19 cellular contexts compared by ENCODE assay signal in genomic region chr17:64982139-64982802, GRCh38.
DNase-seq lines count a peak whose midpoint lies in the region; ATAC-seq and TF ChIP-seq lines count a peak whose summit lies in the region.
"Had no signal": no experiment of that assay in that cellular context is flagged by ENCODE, and none has a peak within 500 bp of the region (broad histone marks: within the 10 kb centered on the region; RNA-seq: fewer than 3 reads in every experiment).

No MANE protein-coding gene starts in this region.

- H3K4me3 Mint-ChIP-seq in stimulated activated naive CD8-positive, alpha-beta T cell treated with anti-CD3 and anti-CD28 coated beads, Interleukin-15, Interleukin-2, amounts not matched to agents 100 ng/mL and 50 ng/mL, for 24 hours: no peak overlapping the region
- no peak overlapping the region for H3K4me3 Mint-ChIP-seq in stimulated activated naive CD8-positive, alpha-beta T cell treated with anti-CD3 and anti-CD28 coated beads, Interleukin-15, amount 100 ng/mL, for 72 hours
- H3K4me3 Mint-ChIP-seq in central memory CD8-positive, alpha-beta T cell: no peak overlapping the region
- no peak overlapping the region for H3K4me3 Mint-ChIP-seq in stimulated activated naive B cell treated with anti-CD40 and anti-IgM and Interleukin-4, amounts not matched to agents 10 μg/mL and 1 μg/mL and 100 μg/mL, for 72 hours

- CTCF ChIA-PET in OCI-LY7 (lab: Charles Lee; ENCODE audit: unreplicated experiment): no interaction called here

- no peaks in the 10 kb centered on the region for H3K27me3 ChIP-seq in lower lobe of right lung (ENCODE audit: low read depth)
- H3K27me3 ChIP-seq: cardiac muscle cell, ovary had no signal

- no TSS peak for BruUV-seq in OCI-LY7 (replicated peaks; lab: Mats Ljungman, UMichigan)

- H3K9me3 ChIP-seq in OCI-LY7 (ENCODE audit: low read length) (peaks cover 8% of the 10 kb centered on the region; the same call in 1 of the 2 replicates), lower lobe of right lung (no peaks in the 10 kb centered on the region)
- H3K9me3 ChIP-seq: ovary had no signal

- no peaks in the 10 kb centered on the region for H4K20me1 ChIP-seq in OCI-LY7 (ENCODE audit: insufficient read depth, low read length)

- intact Hi-C loops in OCI-LY7 (cut with micrococcal nuclease; ENCODE audit: unreplicated experiment) (no loop called here), lower lobe of right lung (cut with DNase I) (no loop called here)

- no peak overlapping the region for H3K4me2 ChIP-seq in OCI-LY7 (ENCODE audit: low read length)

- H3K79me2 ChIP-seq in OCI-LY7 (ENCODE audit: insufficient read depth, low read depth, low read length): no peaks in the 10 kb centered on the region

- no peaks in the 10 kb centered on the region for H3K27me3 Mint-ChIP-seq in stimulated activated naive CD8-positive, alpha-beta T cell treated with anti-CD3 and anti-CD28 coated beads, Interleukin-15, Interleukin-2, amounts not matched to agents 100 ng/mL and 50 ng/mL, for 24 hours
- no peaks in the 10 kb centered on the region for H3K27me3 Mint-ChIP-seq in stimulated activated naive CD8-positive, alpha-beta T cell treated with anti-CD3 and anti-CD28 coated beads, Interleukin-15, amount 100 ng/mL, for 72 hours
- no peaks in the 10 kb centered on the region for H3K27me3 Mint-ChIP-seq in central memory CD8-positive, alpha-beta T cell
- H3K27me3 Mint-ChIP-seq in stimulated activated naive B cell treated with anti-CD40 and anti-IgM and Interleukin-4, amounts not matched to agents 10 μg/mL and 1 μg/mL and 100 μg/mL, for 72 hours: no peaks in the 10 kb centered on the region

- H3K9me2 ChIP-seq in OCI-LY7 (ENCODE audit: insufficient read depth, low read length): no peaks in the 10 kb centered on the region

- H3K4me3 ChIP-seq in OCI-LY7 (ENCODE audit: low read depth, low read length, poor library complexity, severe bottlenecking): no peak overlapping the region
- H3K4me3 ChIP-seq in lower lobe of right lung: no peak overlapping the region
- H3K4me3 ChIP-seq: cardiac muscle cell, ovary had no signal

- H3K4me1 Mint-ChIP-seq in stimulated activated naive CD8-positive, alpha-beta T cell treated with anti-CD3 and anti-CD28 coated beads, Interleukin-15, Interleukin-2, amounts not matched to agents 100 ng/mL and 50 ng/mL, for 24 hours (ENCODE audit: low read depth): peaks cover 62% of the 10 kb centered on the region
- peaks cover 62% of the 10 kb centered on the region for H3K4me1 Mint-ChIP-seq in stimulated activated naive CD8-positive, alpha-beta T cell treated with anti-CD3 and anti-CD28 coated beads, Interleukin-15, amount 100 ng/mL, for 72 hours
- peaks cover 42% of the 10 kb centered on the region for H3K4me1 Mint-ChIP-seq in central memory CD8-positive, alpha-beta T cell
- H3K4me1 Mint-ChIP-seq in stimulated activated naive B cell treated with anti-CD40 and anti-IgM and Interleukin-4, amounts not matched to agents 10 μg/mL and 1 μg/mL and 100 μg/mL, for 72 hours: peaks cover 41 to 61% of the 10 kb centered on the region in 2 donors

- H3K27ac ChIP-seq in OCI-LY7 (ENCODE audit: low read depth, low read length, poor library complexity, severe bottlenecking) (peak overlapping the region; percentile 95), lower lobe of right lung (no peak overlapping the region)
- H3K27ac ChIP-seq: cardiac muscle cell, ovary had no signal

- peaks cover 9% of the 10 kb centered on the region for H3K36me3 ChIP-seq in OCI-LY7 (ENCODE audit: insufficient read depth, low read length)
- no peaks in the 10 kb centered on the region for H3K36me3 ChIP-seq in lower lobe of right lung
- H3K36me3 ChIP-seq: cardiac muscle cell, ovary had no signal

- H3K27ac Mint-ChIP-seq in stimulated activated naive CD8-positive, alpha-beta T cell treated with anti-CD3 and anti-CD28 coated beads, Interleukin-15, Interleukin-2, amounts not matched to agents 100 ng/mL and 50 ng/mL, for 24 hours: peak overlapping the region; percentile 50
- no peak overlapping the region for H3K27ac Mint-ChIP-seq in stimulated activated naive CD8-positive, alpha-beta T cell treated with anti-CD3 and anti-CD28 coated beads, Interleukin-15, amount 100 ng/mL, for 72 hours
- peak overlapping the region; percentile 97 for H3K27ac Mint-ChIP-seq in central memory CD8-positive, alpha-beta T cell (ENCODE audit: low read depth)
- peak overlapping the region; percentile 73 for H3K27ac Mint-ChIP-seq in stimulated activated naive B cell treated with anti-CD40 and anti-IgM and Interleukin-4, amounts not matched to agents 10 μg/mL and 1 μg/mL and 100 μg/mL, for 72 hours

- DNase-seq in stimulated activated naive CD8-positive, alpha-beta T cell treated with anti-CD3 and anti-CD28 coated beads, Interleukin-15, amount 100 ng/mL, for 72 hours: no peak
- no peak for DNase-seq in OCI-LY7 (ENCODE audit: low spot score)
- no peak for DNase-seq in central memory CD8-positive, alpha-beta T cell (ENCODE audit: low spot score in 2 of 2)
- DNase-seq in stimulated activated naive B cell treated with anti-CD40 and anti-IgM and Interleukin-4, amounts not matched to agents 10 μg/mL and 1 μg/mL and 100 μg/mL, for 72 hours: no peak
- DNase-seq in NCI-H2227 (lab: John Stamatoyannopoulos, UW; ENCODE audit: unreplicated experiment): no peak
- no peak for DNase-seq in stimulated activated CD4-positive, alpha-beta T cell treated with anti-CD3 and anti-CD28 coated beads, Interleukin-4, amount 100 ng/mL, for 24 hours
- no peak for DNase-seq in lower lobe of right lung
- DNase-seq: activated CD4-positive, CD25-positive, alpha-beta regulatory T cell; effector CD4-positive, alpha-beta T cell; left cardiac atrium; NCI-H2081; NCI-H526 treated with DMSO at 0.1 percent for 48 hours; ovary; stimulated activated CD4-positive, alpha-beta T cell treated with anti-CD3 and anti-CD28 coated beads, Interleukin-2, amount 100 ng/mL, for 48 hours; stimulated activated CD8-positive, alpha-beta memory T cell treated with anti-CD3 and anti-CD28 coated beads, Interleukin-4, amount 100 ng/mL, for 48 hours had no signal

- peaks cover 4% of the 10 kb centered on the region for H3K9me3 Mint-ChIP-seq in stimulated activated naive CD8-positive, alpha-beta T cell treated with anti-CD3 and anti-CD28 coated beads, Interleukin-15, Interleukin-2, amounts not matched to agents 100 ng/mL and 50 ng/mL, for 24 hours
- peaks cover 6 to 8% of the 10 kb centered on the region in 2 donors for H3K9me3 Mint-ChIP-seq in stimulated activated naive CD8-positive, alpha-beta T cell treated with anti-CD3 and anti-CD28 coated beads, Interleukin-15, amount 100 ng/mL, for 72 hours
- no peaks in the 10 kb centered on the region for H3K9me3 Mint-ChIP-seq in central memory CD8-positive, alpha-beta T cell
- peaks cover 0 to 4% of the 10 kb centered on the region in 2 donors for H3K9me3 Mint-ChIP-seq in stimulated activated naive B cell treated with anti-CD40 and anti-IgM and Interleukin-4, amounts not matched to agents 10 μg/mL and 1 μg/mL and 100 μg/mL, for 72 hours

- H3K4me1 ChIP-seq in OCI-LY7 (ENCODE audit: insufficient read depth, low read length, poor library complexity, severe bottlenecking) (peaks cover 89% of the 10 kb centered on the region), lower lobe of right lung (peaks cover 32% of the 10 kb centered on the region)

- peak overlapping the region; percentile 24; the same call in 1 of the 2 replicates for H2AFZ ChIP-seq in OCI-LY7 (ENCODE audit: low read length)

- ATAC-seq in stimulated activated naive CD8-positive, alpha-beta T cell treated with anti-CD3 and anti-CD28 coated beads, Interleukin-15, amount 100 ng/mL, for 72 hours: no peak
- no peak for ATAC-seq in central memory CD8-positive, alpha-beta T cell (replicated peaks; ENCODE audit: extremely low read depth, poor library complexity, severe bottlenecking)
- no peak for ATAC-seq in stimulated activated naive B cell treated with anti-CD40 and anti-IgM and Interleukin-4, amounts not matched to agents 10 μg/mL and 1 μg/mL and 100 μg/mL, for 72 hours (replicated peaks)
- no peak for ATAC-seq in lower lobe of right lung
- ATAC-seq: HCT116, left cardiac atrium, Panc1 had no signal

- TF ChIP-seq CTCF in OCI-LY7 (conservative IDR thresholded peaks at IDR 0.05; ENCODE audit: low read length) (no peak), lower lobe of right lung (IDR thresholded peaks at IDR 0.05) (no peak)

- no peaks in the 10 kb centered on the region for H3K36me3 Mint-ChIP-seq in stimulated activated naive CD8-positive, alpha-beta T cell treated with anti-CD3 and anti-CD28 coated beads, Interleukin-15, Interleukin-2, amounts not matched to agents 100 ng/mL and 50 ng/mL, for 24 hours (ENCODE audit: low read depth)
- H3K36me3 Mint-ChIP-seq in central memory CD8-positive, alpha-beta T cell (ENCODE audit: insufficient read depth): peaks cover 12% of the 10 kb centered on the region
- H3K36me3 Mint-ChIP-seq in stimulated activated naive B cell treated with anti-CD40 and anti-IgM and Interleukin-4, amounts not matched to agents 10 μg/mL and 1 μg/mL and 100 μg/mL, for 72 hours: peaks cover 0 to 8% of the 10 kb centered on the region in 2 donors

- POLR2A ChIA-PET in OCI-LY7 (lab: Charles Lee): interaction anchor here (0.8 to 2.3 kb wide), 3 partner anchors 13 to 68 kb away, joined by 3 to 7 read pairs (median 3); no protein-coding TSS in a partner anchor

Comparison
In these comparisons a context has a peak if more than half of its experiments do, and no peak if none do; other contexts are left out.
1. H3K27ac Mint-ChIP-seq: peak in stimulated activated naive CD8-positive, alpha-beta T cell treated with anti-CD3 and anti-CD28 coated beads, Interleukin-15, Interleukin-2, amounts not matched to agents 100 ng/mL and 50 ng/mL, for 24 hours (single experiment), central memory CD8-positive, alpha-beta T cell (single experiment) and stimulated activated naive B cell treated with anti-CD40 and anti-IgM and Interleukin-4, amounts not matched to agents 10 μg/mL and 1 μg/mL and 100 μg/mL, for 72 hours (single experiment); none in stimulated activated naive CD8-positive, alpha-beta T cell treated with anti-CD3 and anti-CD28 coated beads, Interleukin-15, amount 100 ng/mL, for 72 hours (0 of 2).